ENCODE assay signal across 29 cellular contexts in the genomic region with DNA sequence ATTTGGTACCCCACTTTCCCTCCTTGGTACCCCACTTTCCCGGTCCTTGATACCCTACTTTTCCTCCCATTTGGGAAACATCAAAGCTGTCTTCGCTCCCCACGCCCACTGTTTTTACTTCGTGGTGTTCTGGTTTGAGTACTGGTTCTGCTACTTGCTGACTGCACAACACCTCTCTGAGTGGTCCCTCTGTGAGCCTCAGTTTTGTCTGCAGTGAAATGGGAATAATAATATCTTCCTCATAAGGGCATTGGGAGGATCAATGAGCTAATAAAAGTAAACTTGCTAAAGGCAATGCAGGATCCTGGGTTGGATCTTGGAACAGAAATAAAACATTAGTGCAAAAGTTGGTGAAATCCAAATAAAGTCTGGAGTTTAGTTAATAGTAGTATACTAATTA.
"Had no signal": no experiment of that assay in that cellular context is flagged by ENCODE, and none has a peak within 500 bp of the region (broad histone marks: within the 10 kb centered on the region; RNA-seq: fewer than 3 reads in every experiment).

No MANE protein-coding gene starts in this region.

- H3K4me3 Mint-ChIP-seq: activated naive CD8-positive, alpha-beta T cell; activated T-cell treated with anti-CD3 and anti-CD28 coated beads, Interleukin-2, amount 50 U/mL, for 24 hours; immature natural killer cell; mesothelial cell of epicardium; natural killer cell treated with Interleukin-12 subunit alpha and Interleukin-12 subunit beta and Interleukin-15 and Interleukin-18, amount 100 ng/mL, for 72 hours; stimulated activated naive B cell treated with anti-CD40 and anti-IgM and Interleukin-4, amounts not matched to agents 10 μg/mL and 1 μg/mL and 100 μg/mL, for 72 hours; T-helper 1 cell treated with Interleukin-12 subunit alpha and Interleukin-12 subunit beta and Interleukin-4 antibody, amounts not matched to agents 30 μg/mL and 1 μg/mL, for 36 hours; WTC11 had no signal

- H3K4me2 ChIP-seq: hepatocyte had no signal

- H3K4me1 Mint-ChIP-seq: mesothelial cell of epicardium, WTC11 had no signal

- H2AFZ ChIP-seq: hepatocyte had no signal

- ATAC-seq: natural killer cell treated with Interleukin-12 subunit alpha and Interleukin-12 subunit beta and Interleukin-15 and Interleukin-18, amount 100 ng/mL, for 72 hours; pancreas; right cardiac atrium; stimulated activated naive B cell treated with anti-CD40 and anti-IgM and Interleukin-4, amounts not matched to agents 10 μg/mL and 1 μg/mL and 100 μg/mL, for 72 hours; WTC11 had no signal

- H3K27me3 Mint-ChIP-seq: activated naive CD8-positive, alpha-beta T cell; activated T-cell treated with anti-CD3 and anti-CD28 coated beads, Interleukin-2, amount 50 U/mL, for 24 hours; natural killer cell treated with Interleukin-12 subunit alpha and Interleukin-12 subunit beta and Interleukin-15 and Interleukin-18, amount 100 ng/mL, for 72 hours; stimulated activated naive B cell treated with anti-CD40 and anti-IgM and Interleukin-4, amounts not matched to agents 10 μg/mL and 1 μg/mL and 100 μg/mL, for 72 hours had no signal

- FAIRE-seq: bronchial epithelial cell, frontal cortex, pancreas had no signal

- H3K27me3 ChIP-seq: hepatocyte, neutrophil, pancreas, transverse colon, uterus had no signal

- H3K9me3 ChIP-seq: neutrophil, pancreas, transverse colon had no signal

- DNase-seq: activated CD8-positive, alpha-beta memory T cell treated with anti-CD3 and anti-CD28 coated beads for 24 hours; activated CD8-positive, alpha-beta memory T cell treated with anti-CD3 and anti-CD28 coated beads, Interleukin-2, amount 50 U/mL, for 4 hours; activated naive CD4-positive, alpha-beta T cell; activated T-cell treated with anti-CD3 and anti-CD28 coated beads, Interleukin-2, amount 50 U/mL, for 24 hours; cerebellar nuclear complex; effector CD4-positive, alpha-beta T cell; glutamatergic neuron; immature natural killer cell; left ventricle myocardium inferior; mammary epithelial cell; pancreas; psoas muscle; right cardiac atrium; stimulated activated CD8-positive, alpha-beta memory T cell treated with anti-CD3 and anti-CD28 coated beads, Interleukin-4, amount 100 ng/mL, for 48 hours; stimulated activated naive B cell treated with anti-CD40 and anti-IgM and Interleukin-4, amounts not matched to agents 10 μg/mL and 1 μg/mL and 100 μg/mL, for 72 hours; T1000; transverse colon; uterus had no signal

- H3K9me3 Mint-ChIP-seq: activated T-cell treated with anti-CD3 and anti-CD28 coated beads, Interleukin-2, amount 50 U/mL, for 24 hours; activated T-helper 2 cell treated with anti-CD3 and anti-CD28 coated beads, Interferon-gamma antibody, Interleukin-2, Interleukin-4, amounts not matched to agents 10 μg/mL and 5 μg/mL and 100 μg/mL, durations not matched to agents 14 hours and 24 hours and 36 hours; immature natural killer cell; natural killer cell treated with Interleukin-12 subunit alpha and Interleukin-12 subunit beta and Interleukin-15 and Interleukin-18, amount 100 ng/mL, for 72 hours; T-helper 1 cell treated with Interleukin-12 subunit alpha and Interleukin-12 subunit beta and Interleukin-4 antibody, amounts not matched to agents 30 μg/mL and 1 μg/mL, for 36 hours had no signal

- H3K4me1 ChIP-seq: left ventricle myocardium inferior, pancreas, psoas muscle, transverse colon, uterus had no signal

- H3K79me2 ChIP-seq: hepatocyte had no signal

- H3K27ac ChIP-seq: hepatocyte, left ventricle myocardium inferior, neutrophil, pancreas, psoas muscle, transverse colon, uterus had no signal

- H3K27ac Mint-ChIP-seq: activated naive CD8-positive, alpha-beta T cell; activated T-cell treated with anti-CD3 and anti-CD28 coated beads, Interleukin-2, amount 50 U/mL, for 24 hours; activated T-helper 2 cell treated with anti-CD3 and anti-CD28 coated beads, Interferon-gamma antibody, Interleukin-2, Interleukin-4, amounts not matched to agents 10 μg/mL and 5 μg/mL and 100 μg/mL, durations not matched to agents 14 hours and 24 hours and 36 hours; immature natural killer cell; mesothelial cell of epicardium; natural killer cell treated with Interleukin-12 subunit alpha and Interleukin-12 subunit beta and Interleukin-15 and Interleukin-18, amount 100 ng/mL, for 72 hours; stimulated activated naive B cell treated with anti-CD40 and anti-IgM and Interleukin-4, amounts not matched to agents 10 μg/mL and 1 μg/mL and 100 μg/mL, for 72 hours; T-helper 1 cell treated with Interleukin-12 subunit alpha and Interleukin-12 subunit beta and Interleukin-4 antibody, amounts not matched to agents 30 μg/mL and 1 μg/mL, for 36 hours had no signal

- H3K36me3 ChIP-seq: uterus had no signal

- H3K4me3 ChIP-seq: hepatocyte, left ventricle myocardium inferior, pancreas, psoas muscle, skin epidermis, transverse colon, uterus had no signal
